10 cellular contexts compared by ENCODE assay signal in genomic region chr1:42960693-42961559, GRCh38. TPM values are rescaled to one million over a fixed set of nuclear protein-coding genes. Genes with fewer than 3 reads are reported as not detected.
DNase-seq lines count a peak whose midpoint lies in the region; ATAC-seq and TF ChIP-seq lines count a peak whose summit lies in the region.
"Had no signal": no experiment of that assay in that cellular context is flagged by ENCODE, and none has a peak within 500 bp of the region (broad histone marks: within the 10 kb centered on the region; RNA-seq: fewer than 3 reads in every experiment).

No MANE protein-coding gene starts in this region.

- peak overlapping the region; percentile 55 to 83 for H4K8ac ChIP-seq in IMR-90 (ENCODE audit: low read depth in 2 of 2, low read length in 2 of 2)

- H3K27ac Mint-ChIP-seq in central memory CD8-positive, alpha-beta T cell (ENCODE audit: low read depth): no peak overlapping the region
- H3K27ac Mint-ChIP-seq in naive thymus-derived CD8-positive, alpha-beta T cell: peak overlapping the region in 7 of 10 donors; percentile 0 to 83 (median 38)

- H3K36me3 ChIP-seq in BLaER1 (no peaks in the 10 kb centered on the region), IMR-90 (ENCODE audit: control insufficient read depth, insufficient read depth, low read length) (peaks cover 3% of the 10 kb centered on the region; the same call in 1 of the 2 replicates)

- H2BK5ac ChIP-seq in IMR-90 (ENCODE audit: low read depth, low read length, poor library complexity, severe bottlenecking): peak overlapping the region; percentile 92

- peaks cover 22 to 49% of the 10 kb centered on the region in 2 experiments for H3K79me1 ChIP-seq in IMR-90 (ENCODE audit: low read depth in 1 of 2, low read length in 2 of 2)

- H3K56ac ChIP-seq in IMR-90 (ENCODE audit: extremely low read depth, insufficient read depth, low read length): peak overlapping the region; percentile 72

- H2AFZ ChIP-seq in IMR-90 (replicated peaks; ENCODE audit: low read length, poor library complexity): peak overlapping the region; percentile 34

- H3K9me3 Mint-ChIP-seq in central memory CD8-positive, alpha-beta T cell: no peaks in the 10 kb centered on the region
- H3K9me3 Mint-ChIP-seq in naive thymus-derived CD8-positive, alpha-beta T cell: no peaks in the 10 kb centered on the region

- H3K9me1 ChIP-seq in IMR-90 (ENCODE audit: insufficient read depth, low read length): peaks cover 25% of the 10 kb centered on the region

- TF ChIP-seq CTCF in IMR-90 (conservative IDR thresholded peaks at IDR 0.05; ENCODE audit: low read depth, low read length): no peak

- peak overlapping the region; percentile 98 for H4K91ac ChIP-seq in IMR-90 (ENCODE audit: insufficient read depth, low read depth, low read length)

- H3K23ac ChIP-seq in IMR-90 (ENCODE audit: low read depth, low read length): peak overlapping the region; percentile 77

- peaks cover 32% of the 10 kb centered on the region for H3K4me1 Mint-ChIP-seq in central memory CD8-positive, alpha-beta T cell
- peaks cover 16 to 52% (median 38%) of the 10 kb centered on the region in 4 donors for H3K4me1 Mint-ChIP-seq in naive thymus-derived CD8-positive, alpha-beta T cell

- peak overlapping the region; percentile 100 for H2AK5ac ChIP-seq in IMR-90 (ENCODE audit: low read depth, low read length)

- DNase-seq in IMR-90 (no peak), NCI-H345 (lab: John Stamatoyannopoulos, UW) (no peak), EL (no peak)
- no peak for DNase-seq in central memory CD8-positive, alpha-beta T cell (ENCODE audit: low spot score in 2 of 2)
- DNase-seq in naive thymus-derived CD8-positive, alpha-beta T cell: no peak
- DNase-seq in NK-92 treated with Interleukin-12 subunit alpha and Interleukin-12 subunit beta, amount 100 ng/mL, for 24 hours (lab: John Stamatoyannopoulos, UW): no peak
- DNase-seq: activated T-cell treated with anti-CD3 and anti-CD28 coated beads for 4 hours, Right ventricle myocardium superior had no signal

- peak overlapping the region; percentile 68 for H2AK9ac ChIP-seq in IMR-90 (replicated peaks; ENCODE audit: low read depth, low read length, poor library complexity)

- POLR2A ChIA-PET in IMR-90 (lab: Charles Lee; ENCODE audit: unreplicated experiment): interaction anchor here (0.6 to 1.2 kb wide), 3 partner anchors 11 to 112 kb away, joined by 3 to 5 read pairs (median 4); no protein-coding TSS in a partner anchor
- POLR2A ChIA-PET in naive thymus-derived CD8-positive, alpha-beta T cell (lab: Charles Lee): interaction anchor here (0.8 to 6.8 kb wide), 4 partner anchors 9 to 37 kb away, joined by 3 to 56 read pairs (median 6); no protein-coding TSS in a partner anchor

- no peak for TF ChIP-seq POLR2A in IMR-90 (IDR thresholded peaks at IDR 0.05; ENCODE audit: low read depth, low read length)

- H2BK15ac ChIP-seq in IMR-90 (ENCODE audit: low read depth, low read length): peak overlapping the region; percentile 99

- H3K9me3 ChIP-seq in BLaER1 (no peaks in the 10 kb centered on the region), IMR-90 (ENCODE audit: control insufficient read depth, insufficient read depth, low read length) (no peaks in the 10 kb centered on the region)

- dilution Hi-C loops in IMR-90 (cut with HindIII; ENCODE audit: low sequenced_read_pairs, unreplicated experiment): no loop called here

- H2BK20ac ChIP-seq in IMR-90 (ENCODE audit: low read depth, low read length): peak overlapping the region; percentile 82

- peaks cover 27% of the 10 kb centered on the region for H4K20me1 ChIP-seq in BLaER1
- peaks cover 25% of the 10 kb centered on the region for H4K20me1 ChIP-seq in IMR-90 (ENCODE audit: insufficient read depth, low read length)

- no peak for TF ChIP-seq RAD21 in IMR-90 (IDR thresholded peaks at IDR 0.05; ENCODE audit: low read length)

- 100% methylated on average over 2 of the region's 10 CpGs; no CpG with 5 or more reads in 1 of the 2 experiments for WGBS in IMR-90 (ENCODE audit: extremely low coverage in 2 of 2, insufficient read length in 1 of 2), 2 experiments

- peak overlapping the region; percentile 98 for H3K14ac ChIP-seq in IMR-90 (replicated peaks; ENCODE audit: low read depth, low read length)

- H3K18ac ChIP-seq in IMR-90 (ENCODE audit: low read depth, low read length): peak overlapping the region; percentile 92

- peaks cover 25% of the 10 kb centered on the region for H3K36me3 Mint-ChIP-seq in central memory CD8-positive, alpha-beta T cell (ENCODE audit: insufficient read depth)
- no peaks in the 10 kb centered on the region for H3K36me3 Mint-ChIP-seq in naive thymus-derived CD8-positive, alpha-beta T cell

- no peak overlapping the region for H3K4me3 ChIP-seq in BLaER1
- no peak overlapping the region for H3K4me3 ChIP-seq in IMR-90 (ENCODE audit: insufficient read depth, low read depth, low read length)

- no peaks in the 10 kb centered on the region for H3K27me3 ChIP-seq in BLaER1
- H3K27me3 ChIP-seq in IMR-90 (ENCODE audit: control insufficient read depth, insufficient read depth, low read length): no peaks in the 10 kb centered on the region

- H3K27ac ChIP-seq in BLaER1 (no peak overlapping the region), IMR-90 (ENCODE audit: insufficient read depth, low read length) (peak overlapping the region; percentile 93)

- intact Hi-C loops in IMR-90 (cut with micrococcal nuclease): no loop called here

- peak overlapping the region; percentile 87 for H4K5ac ChIP-seq in IMR-90 (ENCODE audit: low read depth, low read length)

- peaks cover 41% of the 10 kb centered on the region for H3K4me1 ChIP-seq in BLaER1
- H3K4me1 ChIP-seq in IMR-90 (ENCODE audit: control insufficient read depth, insufficient read depth, low read length): peaks cover 30% of the 10 kb centered on the region

- H2BK120ac ChIP-seq in IMR-90 (ENCODE audit: low read depth, low read length): peak overlapping the region; percentile 88

- H3K4ac ChIP-seq in IMR-90 (ENCODE audit: low read depth, low read length): peak overlapping the region; percentile 99

- H3K9ac ChIP-seq in BLaER1 (no peak overlapping the region), IMR-90 (ENCODE audit: low read depth, low read length) (peak overlapping the region; percentile 21)

- CTCF ChIA-PET in IMR-90 (lab: Yijun Ruan, JAX): interaction anchor here (1.3 kb wide), 1 partner anchor 113 kb away, joined by 5 read pairs; no protein-coding TSS in a partner anchor

- peak overlapping the region; percentile 12 for H3K4me3 Mint-ChIP-seq in central memory CD8-positive, alpha-beta T cell
- H3K4me3 Mint-ChIP-seq in naive thymus-derived CD8-positive, alpha-beta T cell: peak overlapping the region; percentile 9 to 98 (median 50)

- ATAC-seq in IMR-90 (ENCODE audit: low read depth) (no peak), HG03521 (IDR thresholded peaks at IDR 0.05; ENCODE audit: unreplicated experiment) (no peak)
- ATAC-seq in central memory CD8-positive, alpha-beta T cell (replicated peaks; ENCODE audit: extremely low read depth, poor library complexity, severe bottlenecking): no peak
- ATAC-seq in naive thymus-derived CD8-positive, alpha-beta T cell: no peak

- no TSS peak for BruUV-seq in IMR-90 (replicated peaks; lab: Mats Ljungman, UMichigan)

- no peaks in the 10 kb centered on the region for H3K27me3 Mint-ChIP-seq in central memory CD8-positive, alpha-beta T cell
- H3K27me3 Mint-ChIP-seq in naive thymus-derived CD8-positive, alpha-beta T cell: no peaks in the 10 kb centered on the region

- in situ Hi-C loops in IMR-90 (cut with MboI; ENCODE audit: low sequenced_read_pairs): no loop called here

- H3K4me2 ChIP-seq in BLaER1: peak overlapping the region; percentile 98
- H3K4me2 ChIP-seq in IMR-90 (ENCODE audit: low read depth, low read length): peak overlapping the region; percentile 65

TF ChIP-seq in IMR-90, 13 proteins besides CTCF, POLR2A, EP300 and RAD21:
- TF ChIP-seq CHD1 (IDR thresholded peaks at IDR 0.05; ENCODE audit: low read depth, low read length) (no peak), MAFK (IDR thresholded peaks at IDR 0.05; ENCODE audit: low read depth, low read length) (no peak), NFE2L2 (IDR thresholded peaks at IDR 0.05; ENCODE audit: low read depth, low read length) (no peak), FOS (IDR thresholded peaks at IDR 0.05; ENCODE audit: low read depth, low read length) (no peak), SMC3 (IDR thresholded peaks at IDR 0.05; ENCODE audit: low read depth, low read length) (no peak), MXI1 (IDR thresholded peaks at IDR 0.05; ENCODE audit: borderline replicate concordance, low read depth, low read length) (no peak), RCOR1 (IDR thresholded peaks at IDR 0.05; ENCODE audit: insufficient replicate concordance, low read length) (no peak), BHLHE40 (IDR thresholded peaks at IDR 0.05; ENCODE audit: low read depth, low read length) (no peak)
- TF ChIP-seq, protein P1, sequence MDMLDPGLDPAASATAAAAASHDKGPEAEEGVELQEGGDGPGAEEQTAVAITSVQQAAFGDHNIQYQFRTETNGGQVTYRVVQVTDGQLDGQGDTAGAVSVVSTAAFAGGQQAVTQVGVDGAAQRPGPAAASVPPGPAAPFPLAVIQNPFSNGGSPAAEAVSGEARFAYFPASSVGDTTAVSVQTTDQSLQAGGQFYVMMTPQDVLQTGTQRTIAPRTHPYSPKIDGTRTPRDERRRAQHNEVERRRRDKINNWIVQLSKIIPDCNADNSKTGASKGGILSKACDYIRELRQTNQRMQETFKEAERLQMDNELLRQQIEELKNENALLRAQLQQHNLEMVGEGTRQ (IDR thresholded peaks at IDR 0.05; ENCODE audit: low read depth, low read length): no peak
- TF ChIP-seq, protein P2, sequence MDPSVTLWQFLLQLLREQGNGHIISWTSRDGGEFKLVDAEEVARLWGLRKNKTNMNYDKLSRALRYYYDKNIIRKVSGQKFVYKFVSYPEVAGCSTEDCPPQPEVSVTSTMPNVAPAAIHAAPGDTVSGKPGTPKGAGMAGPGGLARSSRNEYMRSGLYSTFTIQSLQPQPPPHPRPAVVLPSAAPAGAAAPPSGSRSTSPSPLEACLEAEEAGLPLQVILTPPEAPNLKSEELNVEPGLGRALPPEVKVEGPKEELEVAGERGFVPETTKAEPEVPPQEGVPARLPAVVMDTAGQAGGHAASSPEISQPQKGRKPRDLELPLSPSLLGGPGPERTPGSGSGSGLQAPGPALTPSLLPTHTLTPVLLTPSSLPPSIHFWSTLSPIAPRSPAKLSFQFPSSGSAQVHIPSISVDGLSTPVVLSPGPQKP (IDR thresholded peaks at IDR 0.05; ENCODE audit: borderline replicate concordance, low read depth, low read length): no peak
TF ChIP-seq in IMR-90: peak in this region for 0.

RNA-seq across cellular contexts. Expression of gene SLC2A1, which starts 2.3 kb away (rescaled TPM):
- total RNA-seq in IMR-90 (2012; rRNA removed): 203 and 395 TPM in 2 replicates
- 200 and 208 TPM in 2 replicates for polyA plus RNA-seq in IMR-90 (2012; rRNA removed)
- 557 and 944 TPM in 2 replicates for polyA plus RNA-seq in IMR-90 (2012; cell fraction: cytosol; rRNA removed)
- 202 and 690 TPM in 2 replicates for polyA plus RNA-seq in IMR-90 (2012; cell fraction: nucleus; rRNA removed; ENCODE audit: low replicate concordance)
- 10 to 100 TPM; 57.2 to 57.3 TPM for total RNA-seq in naive thymus-derived CD8-positive, alpha-beta T cell
- polyA plus RNA-seq in naive thymus-derived CD8-positive, alpha-beta T cell: 10 to 100 TPM; 17.7 to 22.8 (median 22.0) TPM
